19 cellular contexts compared by ENCODE assay signal in genomic region chr6:89243331-89243629, GRCh38. TPM values are rescaled to one million over a fixed set of nuclear protein-coding genes. Genes with fewer than 3 reads are reported as not detected.
"Had no signal": no experiment of that assay in that cellular context is flagged by ENCODE, and none has a peak within 500 bp of the region (broad histone marks: within the 10 kb centered on the region; RNA-seq: fewer than 3 reads in every experiment).

No MANE protein-coding gene starts in this region.

- DNase-seq: activated CD4-positive, alpha-beta T cell treated with anti-CD3 and anti-CD28 coated beads for 4 hours; activated CD8-positive, alpha-beta memory T cell treated with anti-CD3 and anti-CD28 coated beads, Interleukin-2, amount 50 U/mL, for 4 hours; activated CD8-positive, alpha-beta T cell treated with anti-CD3 and anti-CD28 coated beads for 36 hours; activated gamma-delta T cell treated with Interleukin-2 at 50 U/mL for 16 hours; activated naive CD8-positive, alpha-beta T cell treated with anti-CD3 and anti-CD28 coated beads for 36 hours; activated T-cell treated with anti-CD3 and anti-CD28 coated beads, Interleukin-2, amount 50 U/mL, for 72 hours; hippocampal formation; lower lobe of right lung; posterior cingulate gyrus; transverse colon; WERI-Rb-1 had no signal

- H3K4me3 ChIP-seq: breast epithelium, esophagus muscularis mucosa, lower lobe of right lung, right atrium auricular region, skin epidermis, transverse colon had no signal

- ATAC-seq: lower lobe of right lung; stimulated activated effector memory CD8-positive, alpha-beta T cell treated with anti-CD3 and anti-CD28 coated beads, Interleukin-12 subunit alpha, Interleukin-12 subunit beta, amount 100 ng/mL, for 72 hours had no signal

- H3K36me3 Mint-ChIP-seq: activated naive CD8-positive, alpha-beta T cell treated with anti-CD3 and anti-CD28 coated beads for 36 hours; mesothelial cell of epicardium; stimulated activated effector memory CD8-positive, alpha-beta T cell treated with anti-CD3 and anti-CD28 coated beads, Interleukin-12 subunit alpha, Interleukin-12 subunit beta, amount 100 ng/mL, for 72 hours had no signal

- H3K27me3 Mint-ChIP-seq: activated CD8-positive, alpha-beta T cell treated with anti-CD3 and anti-CD28 coated beads for 36 hours had no signal

- H3K9me3 ChIP-seq: breast epithelium, esophagus muscularis mucosa, lower lobe of right lung, right atrium auricular region, transverse colon had no signal

- H3K27ac ChIP-seq: breast epithelium, esophagus muscularis mucosa, lower lobe of right lung, right atrium auricular region, skin epidermis, WERI-Rb-1 had no signal

- H3K4me3 Mint-ChIP-seq: activated CD8-positive, alpha-beta T cell treated with anti-CD3 and anti-CD28 coated beads for 36 hours; activated naive CD8-positive, alpha-beta T cell treated with anti-CD3 and anti-CD28 coated beads for 36 hours; activated T-cell treated with anti-CD3 and anti-CD28 coated beads, Interleukin-2, amount 50 U/mL, for 72 hours; mesothelial cell of epicardium; stimulated activated effector memory CD8-positive, alpha-beta T cell treated with anti-CD3 and anti-CD28 coated beads, Interleukin-12 subunit alpha, Interleukin-12 subunit beta, amount 100 ng/mL, for 72 hours had no signal

- H3K27ac Mint-ChIP-seq: activated CD8-positive, alpha-beta T cell treated with anti-CD3 and anti-CD28 coated beads for 36 hours; activated naive CD8-positive, alpha-beta T cell treated with anti-CD3 and anti-CD28 coated beads for 36 hours; activated T-cell treated with anti-CD3 and anti-CD28 coated beads, Interleukin-2, amount 50 U/mL, for 72 hours; mesothelial cell of epicardium; stimulated activated effector memory CD8-positive, alpha-beta T cell treated with anti-CD3 and anti-CD28 coated beads, Interleukin-12 subunit alpha, Interleukin-12 subunit beta, amount 100 ng/mL, for 72 hours had no signal

- H3K27me3 ChIP-seq: breast epithelium, esophagus muscularis mucosa, right atrium auricular region, transverse colon had no signal

- H3K9me3 Mint-ChIP-seq: activated CD8-positive, alpha-beta T cell treated with anti-CD3 and anti-CD28 coated beads for 36 hours; activated naive CD8-positive, alpha-beta T cell treated with anti-CD3 and anti-CD28 coated beads for 36 hours; activated T-cell treated with anti-CD3 and anti-CD28 coated beads, Interleukin-2, amount 50 U/mL, for 72 hours; stimulated activated effector memory CD8-positive, alpha-beta T cell treated with anti-CD3 and anti-CD28 coated beads, Interleukin-12 subunit alpha, Interleukin-12 subunit beta, amount 100 ng/mL, for 72 hours had no signal

- H3K4me1 ChIP-seq: breast epithelium, lower lobe of right lung, right atrium auricular region, transverse colon had no signal

- H3K36me3 ChIP-seq: breast epithelium, esophagus muscularis mucosa, lower lobe of right lung, right atrium auricular region, transverse colon, WERI-Rb-1 had no signal

RNA-seq across cellular contexts. Expression of gene GABRR1, which starts 26.1 kb away (rescaled TPM):
- total RNA-seq: activated CD8-positive, alpha-beta T cell treated with anti-CD3 and anti-CD28 coated beads for 36 hours; activated naive CD8-positive, alpha-beta T cell treated with anti-CD3 and anti-CD28 coated beads for 36 hours; activated T-cell treated with anti-CD3 and anti-CD28 coated beads, Interleukin-2, amount 50 U/mL, for 72 hours; breast epithelium; dermis microvascular lymphatic vessel endothelial cell; lower lobe of right lung; mesothelial cell of epicardium; myocyte had no signal
